In the genomic region with DNA sequence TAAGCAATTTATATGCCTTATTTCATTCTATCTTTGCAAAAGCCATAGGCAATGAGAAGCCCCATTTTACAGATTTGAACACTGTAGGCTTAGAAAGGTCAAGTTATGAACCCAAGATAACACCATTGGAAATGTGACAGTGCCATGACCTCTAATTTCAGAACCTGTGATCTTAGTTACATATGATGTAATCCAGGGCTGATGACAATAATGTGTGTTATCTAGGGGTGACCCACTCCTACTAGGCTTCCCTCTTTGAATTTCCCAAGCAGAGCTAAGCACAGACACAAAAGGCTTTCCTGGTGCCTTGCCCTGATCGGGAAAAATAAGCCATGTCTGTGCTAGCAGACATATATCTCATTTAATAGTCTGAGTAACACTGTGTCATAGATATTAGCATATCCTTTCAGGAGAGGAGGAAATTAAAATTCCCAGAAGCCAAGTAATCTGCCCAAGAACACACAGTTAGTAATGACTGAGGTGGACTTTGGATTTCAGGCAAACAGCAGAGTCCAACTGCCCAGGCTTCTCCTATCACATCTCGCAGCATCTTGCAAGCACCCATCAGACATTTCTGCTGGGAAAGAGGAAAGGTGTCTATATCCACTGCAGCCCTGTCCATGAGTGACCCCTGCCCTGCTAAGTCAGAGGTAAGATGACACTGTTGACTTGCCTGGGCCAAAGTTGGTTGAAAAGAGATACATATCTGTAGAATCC, we compare ENCODE assay signal across 20 cellular contexts. TPM values are rescaled to one million over a fixed set of nuclear protein-coding genes. Genes with fewer than 3 reads are reported as not detected.
DNase-seq lines count a peak whose midpoint lies in the region; ATAC-seq, FAIRE-seq and TF ChIP-seq lines count a peak whose summit lies in the region.
"Had no signal": no experiment of that assay in that cellular context is flagged by ENCODE, and none has a peak within 500 bp of the region (broad histone marks: within the 10 kb centered on the region; RNA-seq: fewer than 3 reads in every experiment).

No MANE protein-coding gene starts in this region.

- no peaks in the 10 kb centered on the region for H3K9me2 ChIP-seq in HCT116 (ENCODE audit: insufficient read depth)

- no peak overlapping the region for H3K27ac Mint-ChIP-seq in astrocyte (ENCODE audit: unreplicated experiment)
- H3K27ac Mint-ChIP-seq: CD4-positive, alpha-beta memory T cell; IgD-negative memory B cell had no signal

- DNase-seq in HCT116 (ENCODE audit: low read depth, low spot score) (no peak), astrocyte (ENCODE audit: low read depth) (no peak), kidney tubule cell (ENCODE audit: low spot score) (peak; percentile 9), nucleus accumbens (lab: John Stamatoyannopoulos, UW) (no peak), G401 (ENCODE audit: low spot score) (no peak)
- no peak for DNase-seq in stimulated activated CD4-positive, alpha-beta T cell treated with anti-CD3 and anti-CD28 coated beads, Interleukin-4, amount 100 ng/mL, for 24 hours
- DNase-seq: BE2C; CD4-positive, alpha-beta memory T cell; DND-41; MV-4-11; NCI-H1436; NCI-H2029 treated with DMSO at 0.1 percent for 48 hours; NCI-H524 had no signal

- no peaks in the 10 kb centered on the region for H3K36me3 Mint-ChIP-seq in astrocyte (ENCODE audit: low read depth, unreplicated experiment)
- H3K36me3 Mint-ChIP-seq: CD4-positive, alpha-beta memory T cell; IgD-negative memory B cell had no signal

- no TSS peak for BruUV-seq in HCT116 (replicated peaks; lab: Mats Ljungman, UMichigan)

- H3K9me3 ChIP-seq in HCT116 (ENCODE audit: control insufficient read depth in 1 of 2, insufficient read depth in 1 of 2, low read depth in 1 of 2, low read length in 2 of 2) (no peaks in the 10 kb centered on the region), astrocyte (ENCODE audit: insufficient read depth, low read depth, low read length) (no peaks in the 10 kb centered on the region)
- H3K9me3 ChIP-seq: BE2C had no signal

- H3K27me3 ChIP-seq in HCT116 (ENCODE audit: insufficient read depth, low read length) (no peaks in the 10 kb centered on the region), astrocyte (ENCODE audit: insufficient read depth, low read length) (no peaks in the 10 kb centered on the region)
- H3K27me3 ChIP-seq: BE2C had no signal

- no peak; the same call in 1 of the 2 replicates for ATAC-seq in HCT116
- ATAC-seq in HG03457 (IDR thresholded peaks at IDR 0.05; ENCODE audit: unreplicated experiment) = no peak

- TF ChIP-seq RAD21 in HCT116 (IDR thresholded peaks at IDR 0.05; ENCODE audit: low read depth) = no peak

- H3K4me1 ChIP-seq in HCT116 (ENCODE audit: control insufficient read depth in 1 of 2, insufficient read depth in 2 of 2, low read length in 2 of 2) (peaks cover 0 to 8% of the 10 kb centered on the region in 2 experiments; a peak in 2 of 4 replicates), astrocyte (ENCODE audit: insufficient read depth, low read length) (no peaks in the 10 kb centered on the region)
- H3K4me1 ChIP-seq: BE2C had no signal

- H3K4me3 ChIP-seq in HCT116 (replicated peaks in 1 of 2; ENCODE audit: low read depth in 1 of 2, low read length in 2 of 2) (no peak overlapping the region), astrocyte (ENCODE audit: insufficient read depth, low read depth, low read length) (no peak overlapping the region)

- no peaks in the 10 kb centered on the region for H3K79me2 ChIP-seq in HCT116 (ENCODE audit: insufficient read depth, low read length)
- no peaks in the 10 kb centered on the region for H3K79me2 ChIP-seq in astrocyte (ENCODE audit: insufficient read depth, low read length)

- H3K4me3 Mint-ChIP-seq in astrocyte (ENCODE audit: unreplicated experiment) = no peak overlapping the region
- H3K4me3 Mint-ChIP-seq: CD4-positive, alpha-beta memory T cell; IgD-negative memory B cell had no signal

- H4K20me1 ChIP-seq in HCT116 (ENCODE audit: insufficient read depth) (no peaks in the 10 kb centered on the region), astrocyte (ENCODE audit: insufficient read depth, low read length) (no peaks in the 10 kb centered on the region)

- H2AFZ ChIP-seq in HCT116 (ENCODE audit: low read depth, low read length, poor library complexity, severe bottlenecking) = no peak overlapping the region
- H2AFZ ChIP-seq in astrocyte (ENCODE audit: low read depth, low read length) = no peak overlapping the region

- H3K9ac ChIP-seq in HCT116 (ENCODE audit: low read length) (no peak overlapping the region), astrocyte (ENCODE audit: low read length) (no peak overlapping the region)

- H3K9me3 Mint-ChIP-seq in astrocyte (ENCODE audit: unreplicated experiment) = no peaks in the 10 kb centered on the region

- H3K27ac ChIP-seq in HCT116 (ENCODE audit: low read depth, low read length) = no peak overlapping the region
- H3K27ac ChIP-seq in astrocyte (ENCODE audit: low read depth, low read length) = no peak overlapping the region
- H3K27ac ChIP-seq: RWPE1 had no signal

- in situ Hi-C loops in G401 (cut with HindIII; ENCODE audit: low sequenced_read_pairs) = no loop called here

- intact Hi-C loops in HCT116 (cut with micrococcal nuclease) = no loop called here

- TF ChIP-seq POLR2A in HCT116 (IDR thresholded peaks at IDR 0.05; ENCODE audit: borderline replicate concordance, extremely low read depth, insufficient read depth, insufficient read length) = no peak

- RAD21 ChIA-PET in HCT116 (lab: Charles Lee; ENCODE audit: low non-redundant PET in 1 of 2, low total read pairs in 2 of 2, uncharacterized antibody in 2 of 2, unreplicated experiment in 2 of 2) = no interaction called here

- CTCF ChIA-PET in HCT116 (lab: Charles Lee) = no interaction called here

- FAIRE-seq in astrocyte (lab: Jason Lieb, UNC) = peak; percentile 47
- FAIRE-seq: D721Med, H54 had no signal

- POLR2A ChIA-PET in HCT116 (lab: Charles Lee) = no interaction called here

- H3K36me3 ChIP-seq in HCT116 (ENCODE audit: control insufficient read depth in 1 of 2, insufficient read depth in 2 of 2, low read length in 2 of 2) (no peaks in the 10 kb centered on the region), astrocyte (ENCODE audit: insufficient read depth, low read length) (no peaks in the 10 kb centered on the region)
- H3K36me3 ChIP-seq: BE2C had no signal

- peaks cover 11% of the 10 kb centered on the region for H3K27me3 Mint-ChIP-seq in astrocyte (ENCODE audit: low read depth, unreplicated experiment)

- H3K4me2 ChIP-seq in HCT116 (ENCODE audit: low read length) = peak overlapping the region; percentile 7; the same call in 1 of the 2 replicates
- H3K4me2 ChIP-seq in astrocyte (ENCODE audit: low read length) = no peak overlapping the region

- peaks cover 19% of the 10 kb centered on the region for H3K4me1 Mint-ChIP-seq in astrocyte (ENCODE audit: low read depth, unreplicated experiment)
- H3K4me1 Mint-ChIP-seq: IgD-negative memory B cell had no signal

- TF ChIP-seq CTCF in HCT116 (IDR thresholded peaks at IDR 0.05 in 2 of 3, conservative IDR thresholded peaks at IDR 0.05 in 1 of 3; ENCODE audit: borderline replicate concordance in 1 of 3, insufficient read depth in 1 of 3, low read depth in 2 of 3, low read length in 2 of 3) = no peak
- no peak for TF ChIP-seq CTCF in astrocyte (IDR thresholded peaks at IDR 0.05; ENCODE audit: insufficient read depth, low read depth, low read length)

TF ChIP-seq in HCT116, 20 proteins besides CTCF, POLR2A, EP300 and RAD21:
- TF ChIP-seq FOSL1 (IDR thresholded peaks at IDR 0.05; ENCODE audit: low read depth) (0 out of 2 replicates have a peak, but pooled peaks have one; percentile 23), ELF1 (IDR thresholded peaks at IDR 0.05; ENCODE audit: borderline replicate concordance, low read depth) (no peak)

RNA-seq across cellular contexts. Expression of gene TECTB, which starts 2.8 kb away (rescaled TPM):
- 0.07 TPM for total RNA-seq in HCT116 (2021; ENCODE audit: unreplicated experiment)
- not detected in 2 replicates for polyA plus RNA-seq in HCT116 (2012)
- total RNA-seq in astrocyte = not detected in 2 replicates
- total RNA-seq in G401 (2014; rRNA removed; shearing (Covaris generic)) = not detected in 2 replicates
- total RNA-seq: CD4-positive, alpha-beta memory T cell; SK-MEL-5 had no signal
- polyA plus RNA-seq: AG04450; CD4-positive, alpha-beta memory T cell; IgD-negative memory B cell had no signal
